ENCODE assay signal across 9 cellular contexts in genomic region chr1:23718482-23718881, GRCh38. TPM values are rescaled to one million over a fixed set of nuclear protein-coding genes. Genes with fewer than 3 reads are reported as not detected.
A peak's percentile ranks its signal among the peaks of the same experiment; 100 is the strongest.
DNase-seq lines count a peak whose midpoint lies in the region; ATAC-seq and TF ChIP-seq lines count a peak whose summit lies in the region.
"Had no signal": no experiment of that assay in that cellular context is flagged by ENCODE, and none has a peak within 500 bp of the region (broad histone marks: within the 10 kb centered on the region; RNA-seq: fewer than 3 reads in every experiment).

No MANE protein-coding gene starts in this region.

- DNase-seq in HEK293T (ENCODE audit: extremely low spot score): peak; percentile 72
- DNase-seq in SW480 (ENCODE audit: low spot score): peak; percentile 68
- DNase-seq in left colon: no peak
- no peak for DNase-seq in epidermal melanocyte (ENCODE audit: insufficient read length, low spot score)
- no peak for DNase-seq in mucosa of gallbladder (ENCODE audit: low spot score)
- no peak for DNase-seq in T1000 (lab: John Stamatoyannopoulos, UW)
- DNase-seq: stimulated activated naive CD4-positive, alpha-beta T cell treated with Interleukin-2 at 50 U/mL for 16 hours had no signal

- intact Hi-C loops in left colon (cut with DNase I, micrococcal nuclease): no loop called here

- no peak overlapping the region for H3K27ac ChIP-seq in C4-2B

- POLR2A ChIA-PET in HEK293T (lab: Yijun Ruan, JAX): interaction anchor here (0.9 kb wide), 1 partner anchor 27 kb away, joined by 3 read pairs; the partner anchor contains the start of gene RPL11

- ATAC-seq in left colon (peak; percentile 63), GM21447 (IDR thresholded peaks at IDR 0.05; ENCODE audit: unreplicated experiment) (no peak)

- TF ChIP-seq CTCF in C4-2B (conservative IDR thresholded peaks at IDR 0.05): peak; percentile 66

- CTCF ChIA-PET in HEK293T (lab: Yijun Ruan, JAX): interaction anchor here (1.0 to 1.1 kb wide), 2 partner anchors 8 to 27 kb away, joined by 3 to 4 read pairs; partner anchors contain the start of gene RPL11

TF ChIP-seq in HEK293T, 16 proteins besides CTCF, POLR2A, EP300 and RAD21:
- TF ChIP-seq, protein P1, sequence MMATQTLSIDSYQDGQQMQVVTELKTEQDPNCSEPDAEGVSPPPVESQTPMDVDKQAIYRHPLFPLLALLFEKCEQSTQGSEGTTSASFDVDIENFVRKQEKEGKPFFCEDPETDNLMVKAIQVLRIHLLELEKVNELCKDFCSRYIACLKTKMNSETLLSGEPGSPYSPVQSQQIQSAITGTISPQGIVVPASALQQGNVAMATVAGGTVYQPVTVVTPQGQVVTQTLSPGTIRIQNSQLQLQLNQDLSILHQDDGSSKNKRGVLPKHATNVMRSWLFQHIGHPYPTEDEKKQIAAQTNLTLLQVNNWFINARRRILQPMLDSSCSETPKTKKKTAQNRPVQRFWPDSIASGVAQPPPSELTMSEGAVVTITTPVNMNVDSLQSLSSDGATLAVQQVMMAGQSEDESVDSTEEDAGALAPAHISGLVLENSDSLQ (IDR thresholded peaks at IDR 0.05): no peak
- TF ChIP-seq BHLHE40 (IDR thresholded peaks at IDR 0.05; ENCODE audit: borderline replicate concordance) (no peak), ARNT (IDR thresholded peaks at IDR 0.05) (no peak), SUZ12 (IDR thresholded peaks at IDR 0.05) (no peak), L3MBTL2 (conservative IDR thresholded peaks at IDR 0.05) (no peak), ZNF384 (IDR thresholded peaks at IDR 0.05) (no peak), HDGF (IDR thresholded peaks at IDR 0.05; ENCODE audit: borderline replicate concordance) (no peak), FOXA1 (IDR thresholded peaks at IDR 0.05) (no peak), TARDBP (IDR thresholded peaks at IDR 0.05) (no peak), ELF4 (IDR thresholded peaks at IDR 0.05) (no peak), FOXM1 (IDR thresholded peaks at IDR 0.05; ENCODE audit: borderline replicate concordance) (no peak), SP1 (IDR thresholded peaks at IDR 0.05) (no peak), CTBP1 (IDR thresholded peaks at IDR 0.05; ENCODE audit: borderline replicate concordance) (no peak), LEF1 (IDR thresholded peaks at IDR 0.05; ENCODE audit: borderline replicate concordance) (no peak), FOXK2 (IDR thresholded peaks at IDR 0.05) (no peak)

RNA-seq across cellular contexts. Expression of gene ELOA, which starts 24.8 kb away (rescaled TPM):
- 10 to 100 TPM; 29.6 to 34.7 TPM for total RNA-seq in left colon
- total RNA-seq in mucosa of gallbladder: 35.0 TPM

RNA-seq across cellular contexts. Expression of gene RPL11, which starts 26.9 kb away (rescaled TPM):
- total RNA-seq in left colon (100 to 1,000 TPM; 818 to 848 TPM), mucosa of gallbladder (732 TPM)

RNA-seq across cellular contexts. Expression of gene PITHD1, which starts 59.7 kb away (rescaled TPM):
- total RNA-seq in left colon (10 to 100 TPM; 38.2 to 43.4 TPM), mucosa of gallbladder (49.0 TPM)

Comparison
In these comparisons a context has a peak if more than half of its experiments do, and no peak if none do; other contexts are left out.
1. DNase-seq: peak in HEK293T (single experiment) and SW480 (single experiment); none in left colon (0 of 2), epidermal melanocyte (single experiment), mucosa of gallbladder (single experiment) and T1000 (single experiment).